Comparison of ENCODE assay signal across 17 cellular contexts in genomic region chr7:499853-500485, GRCh38. TPM values are rescaled to one million over a fixed set of nuclear protein-coding genes. Genes with fewer than 3 reads are reported as not detected.
DNase-seq lines count a peak whose midpoint lies in the region; ATAC-seq, FAIRE-seq and TF ChIP-seq lines count a peak whose summit lies in the region.
"Had no signal": no experiment of that assay in that cellular context is flagged by ENCODE, and none has a peak within 500 bp of the region (broad histone marks: within the 10 kb centered on the region; RNA-seq: fewer than 3 reads in every experiment).

No MANE protein-coding gene starts in this region.

- intact Hi-C loops in Right ventricle myocardium superior (cut with DNase I) (no loop called here), heart right ventricle (cut with DNase I) (loop anchor here in 2 of 10 donors (10.0 kb wide), 2 partner anchors 125 to 235 kb away; no protein-coding TSS in a partner anchor), left ventricle myocardium superior (cut with micrococcal nuclease) (no loop called here), pancreas (cut with DNase I) (loop anchor here in 2 of 3 donors (10.0 kb wide), 1 partner anchor 135 kb away; no protein-coding TSS in a partner anchor)

- H3K27ac ChIP-seq in heart right ventricle (no peak overlapping the region), pancreas (no peak overlapping the region)
- H3K27ac ChIP-seq: BLaER1 had no signal

- H3K4me3 ChIP-seq in heart right ventricle (no peak overlapping the region), pancreas (no peak overlapping the region)
- H3K4me3 ChIP-seq: BLaER1 had no signal

- H3K36me3 ChIP-seq in heart right ventricle (peaks cover 0 to 66% (median 34%) of the 10 kb centered on the region in 9 donors), pancreas (peaks cover 0 to 48% (median 14%) of the 10 kb centered on the region in 3 donors)
- H3K36me3 ChIP-seq: BLaER1 had no signal

- no peak for FAIRE-seq in pancreas (lab: Jason Lieb, UNC)
- FAIRE-seq: RCC 7860 had no signal

- TF ChIP-seq CTCF in heart right ventricle (IDR thresholded peaks at IDR 0.05), result no peak
- no peak for TF ChIP-seq CTCF in pancreas (IDR thresholded peaks at IDR 0.05)

- DNase-seq in Right ventricle myocardium superior (peak; percentile 33), heart right ventricle (no peak), left ventricle myocardium superior (peak; percentile 25), pancreas (peak in 4 of 6 donors; percentile 26 to 72 (median 40))
- DNase-seq in stimulated activated CD4-positive, alpha-beta T cell treated with anti-CD3 and anti-CD28 coated beads, Interleukin-15, amount 100 ng/mL, for 24 hours, result no peak
- DNase-seq in activated T-cell treated with anti-CD3 and anti-CD28 coated beads, Interleukin-2, amount 50 U/mL, for 48 hours, result no peak
- DNase-seq in stimulated activated CD8-positive, alpha-beta memory T cell treated with anti-CD3 and anti-CD28 coated beads, Interleukin-4, amount 100 ng/mL, for 48 hours, result no peak
- DNase-seq: 8988T, DMS153, H9, MV-4-11, NCI-H1436, NCI-H2081, NCI-H510A treated with DMSO at 0.1 percent for 48 hours had no signal

- ATAC-seq in Right ventricle myocardium superior (ENCODE audit: poor library complexity), result no peak
- no peak for ATAC-seq in heart right ventricle
- ATAC-seq in left ventricle myocardium superior, result no peak
- ATAC-seq in pancreas, result no peak
- no peak for ATAC-seq in GM19023 (IDR thresholded peaks at IDR 0.05; ENCODE audit: unreplicated experiment)

- H3K4me1 ChIP-seq in heart right ventricle (peaks cover 0 to 27% (median 20%) of the 10 kb centered on the region in 9 donors), pancreas (peaks cover 21 to 33% (median 28%) of the 10 kb centered on the region in 3 donors)

- no peaks in the 10 kb centered on the region for H3K27me3 ChIP-seq in heart right ventricle
- H3K27me3 ChIP-seq in pancreas, result no peaks in the 10 kb centered on the region
- H3K27me3 ChIP-seq: BLaER1 had no signal

- H3K9me3 ChIP-seq in heart right ventricle, result no peaks in the 10 kb centered on the region
- no peaks in the 10 kb centered on the region for H3K9me3 ChIP-seq in pancreas

- 94 to 96% methylated on average over 20 of the region's 20 CpGs for WGBS in heart right ventricle, 2 donors
- 93 to 94% methylated on average over 20 of the region's 20 CpGs for WGBS in pancreas, 2 donors

RNA-seq across cellular contexts. Expression of gene PDGFA, which starts 19.7 kb away (rescaled TPM):
- total RNA-seq in Right ventricle myocardium superior (34.5 TPM), heart right ventricle (10 to 100 TPM; 16.7 to 38.5 (median 27.9) TPM), left ventricle myocardium superior (32.7 TPM), pancreas (100 to 1,000 TPM in 1 of 6 donors, 10 to 100 TPM in 5; 54.1 to 175 (median 81.5) TPM)
- polyA plus RNA-seq in heart right ventricle (10 to 100 TPM; 14.3 to 18.3 TPM), pancreas (10 to 100 TPM; 53.3 to 60.4 TPM)

Comparison
In these comparisons a context has a peak if more than half of its experiments do, and no peak if none do; other contexts are left out.
1. DNase-seq: peak in Right ventricle myocardium superior (single experiment), left ventricle myocardium superior (single experiment) and pancreas (4 of 6); none in heart right ventricle (0 of 2), stimulated activated CD4-positive, alpha-beta T cell treated with anti-CD3 and anti-CD28 coated beads, Interleukin-15, amount 100 ng/mL, for 24 hours (single experiment), activated T-cell treated with anti-CD3 and anti-CD28 coated beads, Interleukin-2, amount 50 U/mL, for 48 hours (0 of 2) and stimulated activated CD8-positive, alpha-beta memory T cell treated with anti-CD3 and anti-CD28 coated beads, Interleukin-4, amount 100 ng/mL, for 48 hours (single experiment).
2. intact Hi-C loops: an anchor here in pancreas (10.0 kb wide); none called in Right ventricle myocardium superior and left ventricle myocardium superior.